Comparison of ENCODE assay signal across 23 cellular contexts in the genomic region with DNA sequence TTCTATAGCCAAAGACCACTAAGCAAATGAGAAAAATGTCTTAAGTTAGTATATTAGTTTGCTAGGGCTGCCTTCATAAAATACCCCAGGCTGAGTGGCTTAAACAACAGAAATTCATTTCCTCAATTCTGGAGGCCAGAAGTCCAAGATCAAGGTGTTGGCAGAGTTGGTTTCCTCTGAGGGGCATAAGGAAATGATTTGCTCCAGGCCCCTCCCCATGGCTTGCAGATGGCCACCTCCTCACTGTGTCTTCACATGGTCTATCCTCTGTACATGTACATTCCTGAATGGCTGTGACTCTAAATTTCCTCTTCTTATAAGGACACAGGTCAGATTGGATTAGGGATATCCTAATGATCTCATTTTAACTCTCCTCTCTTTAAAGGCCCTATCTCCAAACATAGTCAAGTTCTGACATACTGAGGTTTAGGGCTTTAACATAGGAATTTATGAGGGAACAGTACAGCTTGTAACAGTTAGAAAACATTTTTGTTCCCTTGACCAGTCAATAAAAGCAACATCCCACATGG.
"Had no signal": no experiment of that assay in that cellular context is flagged by ENCODE, and none has a peak within 500 bp of the region (broad histone marks: within the 10 kb centered on the region; RNA-seq: fewer than 3 reads in every experiment).

No MANE protein-coding gene starts in this region.

- H3K36me3 ChIP-seq: gastroesophageal sphincter, ovary, suprapubic skin, tibial artery had no signal

- DNase-seq: activated CD4-positive, alpha-beta memory T cell treated with anti-CD3 and anti-CD28 coated beads, Interleukin-2, amount 10 ng/mL, durations not matched to agents 7 days and 5 days; activated CD4-positive, alpha-beta T cell treated with anti-CD3 and anti-CD28 coated beads, Interleukin-2, amount 10 ng/mL, durations not matched to agents 24 days and 14 days; activated CD4-positive, CD25-positive, alpha-beta regulatory T cell treated with anti-CD3 and anti-CD28 coated beads, Interleukin-2, amount 50 U/mL, for 72 hours; activated gamma-delta T cell treated with Interleukin-2 at 50 U/mL for 16 hours; activated naive CD4-positive, alpha-beta T cell treated with anti-CD3 and anti-CD28 coated beads, Interleukin-2, amount 50 U/mL, for 16 hours; activated T-cell treated with anti-CD3 and anti-CD28 coated beads, Interleukin-2, amount 50 U/mL, for 4 hours; amygdala; caudate nucleus; cortex of kidney; islet precursor cell; left cardiac atrium; naive thymus-derived CD4-positive, alpha-beta T cell; ovary; retina; stimulated activated CD4-positive, alpha-beta T cell treated with anti-CD3 and anti-CD28 coated beads, Interleukin-15, amount 100 ng/mL, for 24 hours; stimulated activated CD4-positive, alpha-beta T cell treated with anti-CD3 and anti-CD28 coated beads, Interleukin-2, amount 100 ng/mL, for 24 hours; stimulated activated naive CD4-positive, alpha-beta T cell; tibial artery had no signal

- H3K9me3 ChIP-seq: gastroesophageal sphincter, ovary, suprapubic skin, tibial artery had no signal

- H3K4me3 ChIP-seq: gastroesophageal sphincter, hepatocyte, ovary, suprapubic skin, tibial artery had no signal

- ATAC-seq: activated T-cell treated with anti-CD3 and anti-CD28 coated beads, Interleukin-2, amount 50 U/mL, for 4 hours; activated T-helper 17 cell treated with anti-CD3 and anti-CD28 coated beads, Interleukin-2, amount 50 U/mL, for 72 hours; gastroesophageal sphincter; left cardiac atrium; naive thymus-derived CD4-positive, alpha-beta T cell; sciatic nerve had no signal

- H3K4me1 ChIP-seq: gastroesophageal sphincter, suprapubic skin had no signal
